Comparison of ENCODE assay signal across 1 cellular context in genomic region chr6:25958700-25959162, GRCh38.
TF ChIP-seq lines count a peak whose summit lies in the region.

No MANE protein-coding gene starts in this region.

TF ChIP-seq in H1, 55 proteins besides CTCF, POLR2A, EP300 and RAD21:
- TF ChIP-seq TBP (IDR thresholded peaks at IDR 0.05; ENCODE audit: low read depth, low read length) (no peak), KDM1A (IDR thresholded peaks at IDR 0.05; ENCODE audit: borderline replicate concordance, low read length) (no peak), KDM5A (IDR thresholded peaks at IDR 0.05; ENCODE audit: low read length) (no peak), RFX5 (IDR thresholded peaks at IDR 0.05; ENCODE audit: borderline replicate concordance, low read depth, low read length) (no peak), SUZ12 (IDR thresholded peaks at IDR 0.05; ENCODE audit: low read length) (no peak), CREB1 (IDR thresholded peaks at IDR 0.05) (no peak), POLR2AphosphoS5 (IDR thresholded peaks at IDR 0.05; ENCODE audit: low read depth, low read length) (no peak), ASH2L (IDR thresholded peaks at IDR 0.05; ENCODE audit: low read length) (no peak), JUN (IDR thresholded peaks at IDR 0.05; ENCODE audit: low read depth, low read length) (no peak), TAF7 (optimal IDR thresholded peaks at IDR 0.05; ENCODE audit: borderline replicate concordance, low read depth, low read length) (no peak)
TF ChIP-seq in H1: peak in this region for 0.
